8 cellular contexts compared by ENCODE assay signal in the genomic region with DNA sequence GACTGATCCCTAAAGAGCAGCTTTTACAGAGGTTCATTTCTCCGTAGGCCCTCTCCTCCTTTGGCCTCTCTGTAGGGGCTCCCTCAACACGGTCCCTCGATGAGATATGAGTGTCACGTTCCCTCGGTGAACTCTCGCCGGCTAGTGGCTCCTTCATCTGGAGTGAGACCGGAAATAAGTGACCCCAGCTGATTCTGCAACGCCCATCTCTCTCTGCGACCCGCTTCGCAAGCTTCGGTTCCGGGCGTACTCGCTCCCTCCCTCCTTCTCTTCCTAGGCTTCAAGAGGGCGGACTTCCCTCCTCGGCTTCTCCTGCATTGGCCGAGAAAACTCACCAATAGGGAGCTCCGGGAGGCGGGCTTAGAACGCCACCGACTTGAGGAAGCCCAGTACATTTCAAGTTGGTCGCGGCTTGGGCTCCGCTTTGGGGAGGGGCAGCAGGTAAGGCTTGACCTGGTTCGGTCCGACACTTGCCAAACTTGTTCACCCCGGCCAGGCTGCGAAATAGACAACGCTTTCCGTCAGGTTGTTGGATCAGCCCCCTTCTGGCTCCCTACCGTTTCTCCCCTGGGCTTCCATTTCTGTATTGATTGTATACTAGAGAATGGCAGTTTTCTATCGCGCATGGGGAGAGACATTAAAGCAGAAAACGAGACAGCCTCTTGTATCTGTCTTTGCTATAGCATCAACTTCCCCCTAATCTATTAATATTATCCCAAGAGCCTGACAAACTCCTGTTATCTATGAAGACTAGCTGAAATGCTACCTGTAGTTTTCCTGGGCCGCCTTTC. TPM values are rescaled to one million over a fixed set of nuclear protein-coding genes. Genes with fewer than 3 reads are reported as not detected.
DNase-seq lines count a peak whose midpoint lies in the region; ATAC-seq and TF ChIP-seq lines count a peak whose summit lies in the region.

A gene (minus strand): TSS at position 248 of the 791 bp plus-strand sequence. CDS start 2,816 bp downstream, outside the sequence.
A gene with protein sequence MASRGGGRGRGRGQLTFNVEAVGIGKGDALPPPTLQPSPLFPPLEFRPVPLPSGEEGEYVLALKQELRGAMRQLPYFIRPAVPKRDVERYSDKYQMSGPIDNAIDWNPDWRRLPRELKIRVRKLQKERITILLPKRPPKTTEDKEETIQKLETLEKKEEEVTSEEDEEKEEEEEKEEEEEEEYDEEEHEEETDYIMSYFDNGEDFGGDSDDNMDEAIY (plus strand): TSS at position 363 of the 791 bp plus-strand sequence. CDS start 10,176 bp downstream, outside the sequence.

- H3K4me3 Mint-ChIP-seq in HFFc6: peak within 1 kb of the TSS; percentile 92

- peaks cover 9% of the 10 kb centered on the region; the same call in 1 of the 2 replicates for H3K9me3 Mint-ChIP-seq in HFFc6

- H3K27me3 ChIP-seq in osteoblast (ENCODE audit: insufficient read depth, low read length) (no peaks in the 10 kb centered on the region), thoracic aorta (replicated peaks; ENCODE audit: insufficient read depth) (no peaks in the 10 kb centered on the region)

- H3K36me3 ChIP-seq in SK-N-MC (ENCODE audit: insufficient read depth, low read length) (peaks cover 6% of the 10 kb centered on the region; the same call in 1 of the 2 replicates), osteoblast (ENCODE audit: insufficient read depth, low read length) (no peaks in the 10 kb centered on the region), thoracic aorta (no peaks in the 10 kb centered on the region)

- peaks cover 8% of the 10 kb centered on the region; the same call in 1 of the 2 replicates for H3K36me3 Mint-ChIP-seq in HFFc6 (ENCODE audit: low read depth)

- intact Hi-C loops in head of caudate nucleus (cut with DNase I): loop anchor here (5.0 kb wide), 1 partner anchor 33 kb away; a partner anchor contains a TSS

- H3K27ac ChIP-seq in SK-N-MC (peak within 1 kb of the TSS; percentile 78), osteoblast (ENCODE audit: low read depth, low read length) (peak within 1 kb of the TSS; percentile 70), thoracic aorta (peak within 1 kb of the TSS; percentile 88 to 93)

- peaks cover 4% of the 10 kb centered on the region for H3K27me3 Mint-ChIP-seq in HFFc6 (ENCODE audit: insufficient read depth)

- H2AFZ ChIP-seq in osteoblast (ENCODE audit: low read length): peak within 1 kb of the TSS; percentile 98

- peak within 1 kb of the TSS; percentile 80 for H3K9ac ChIP-seq in SK-N-MC (ENCODE audit: insufficient read length)

- peak; percentile 91 for DNase-seq in HFFc6
- DNase-seq in NAMALWA (ENCODE audit: low spot score): peak; percentile 99
- DNase-seq in SK-N-MC (ENCODE audit: low read depth, low spot score): peak; percentile 65
- DNase-seq in activated naive CD4-positive, alpha-beta T cell treated with anti-CD3 and anti-CD28 coated beads, Interleukin-2, amount 50 U/mL, for 16 hours: peak; percentile 92
- peak; percentile 85 to 99 (median 97) for DNase-seq in head of caudate nucleus
- DNase-seq in osteoblast (ENCODE audit: insufficient read length, low spot score, missing footprints): peak; percentile 98
- DNase-seq in thoracic aorta (ENCODE audit: low spot score): peak; percentile 91

- ATAC-seq in thoracic aorta (ENCODE audit: insufficient number of reproducible peaks, low FRiP score, low read depth): peak; percentile 75

- H3K4me1 ChIP-seq in osteoblast (ENCODE audit: insufficient read depth, low read length) (peaks cover 42% of the 10 kb centered on the region), thoracic aorta (ENCODE audit: control insufficient read depth in 1 of 2, low read depth in 2 of 2) (peaks cover 19 to 35% of the 10 kb centered on the region in 2 donors)

- H3K4me1 Mint-ChIP-seq in HFFc6 (ENCODE audit: low read depth): peaks cover 62% of the 10 kb centered on the region

- peaks cover 8% of the 10 kb centered on the region for H3K79me2 ChIP-seq in osteoblast (ENCODE audit: insufficient read depth, low read length)

- H4K20me1 ChIP-seq in osteoblast (ENCODE audit: insufficient read depth, low read length): no peaks in the 10 kb centered on the region

- peak within 1 kb of the TSS; percentile 89 for H3K4me3 ChIP-seq in GM08714 (ENCODE audit: low read length)
- H3K4me3 ChIP-seq in SK-N-MC: peak within 1 kb of the TSS; percentile 91
- H3K4me3 ChIP-seq in osteoblast (ENCODE audit: insufficient read depth, low read length): peak within 1 kb of the TSS; percentile 89
- H3K4me3 ChIP-seq in thoracic aorta: peak within 1 kb of the TSS; percentile 92

- 0 out of 2 replicates have a peak, but pooled peaks have one; percentile 11 for TF ChIP-seq CTCF in HFFc6 (IDR thresholded peaks at IDR 0.05)
- no peak for TF ChIP-seq CTCF in osteoblast (IDR thresholded peaks at IDR 0.05; ENCODE audit: extremely low read depth, low read depth, low read length)
- no peak for TF ChIP-seq CTCF in thoracic aorta (IDR thresholded peaks at IDR 0.05)

- peak within 1 kb of the TSS; percentile 100 for H3K4me2 ChIP-seq in osteoblast (ENCODE audit: insufficient read depth, low read length)

- H3K27ac Mint-ChIP-seq in HFFc6: peak within 1 kb of the TSS; percentile 83

- H3K9me3 ChIP-seq in SK-N-MC (ENCODE audit: low read depth, low read length) (no peaks in the 10 kb centered on the region), osteoblast (ENCODE audit: low read depth, low read length) (no peaks in the 10 kb centered on the region), thoracic aorta (no peaks in the 10 kb centered on the region)

RNA-seq across cellular contexts. Expression of the first gene that starts in this region (rescaled TPM):
- total RNA-seq in HFFc6 (2021; fragmentation: NEBNext Ultra II Directional; extraction: Animal tissue kit (Norgen Biotek cat#: 25700)): 10 to 100 TPM in 3 of 6 experiments, 1 to 10 TPM in 3; 8.1 to 14.9 (median 10.2) TPM
- total RNA-seq in osteoblast (0.59 and 1.1 TPM in 2 replicates), thoracic aorta (1 to 10 TPM; 1.1 TPM)

RNA-seq across cellular contexts. Expression of the second gene that starts in this region (rescaled TPM):
- total RNA-seq in HFFc6 (2021; fragmentation: NEBNext Ultra II Directional; extraction: Animal tissue kit (Norgen Biotek cat#: 25700)): 10 to 100 TPM; 23.5 to 29.3 (median 26.2) TPM
- total RNA-seq in osteoblast (9.4 and 13.3 TPM in 2 replicates), thoracic aorta (10 to 100 TPM; 16.9 TPM)

Comparison
In these comparisons a context has a peak if more than half of its experiments do, and no peak if none do; other contexts are left out.
1. Peak in every context shown above with its lines: DNase-seq, ATAC-seq, H3K4me3 ChIP-seq and H3K27ac ChIP-seq.